In genomic region chr11:105164226-105164625, GRCh38 we compare ENCODE assay signal across 32 cellular contexts. TPM values are rescaled to one million over a fixed set of nuclear protein-coding genes. Genes with fewer than 3 reads are reported as not detected.
"Had no signal": no experiment of that assay in that cellular context is flagged by ENCODE, and none has a peak within 500 bp of the region (broad histone marks: within the 10 kb centered on the region; RNA-seq: fewer than 3 reads in every experiment).

No MANE protein-coding gene starts in this region.

- H3K4me1 ChIP-seq: left ventricle myocardium inferior, pancreas, prostate gland, spleen, tibial nerve, uterus had no signal

- H3K4me2 ChIP-seq: hepatocyte had no signal

- H3K9me3 Mint-ChIP-seq: naive thymus-derived CD4-positive, alpha-beta T cell; stimulated activated memory B cell treated with anti-CD40 and anti-IgM and Interleukin-4, amounts not matched to agents 10 μg/mL and 1 μg/mL and 100 μg/mL, for 72 hours; stimulated activated naive CD8-positive, alpha-beta T cell treated with anti-CD3 and anti-CD28 coated beads, Interleukin-15, amount 100 ng/mL, for 72 hours had no signal

- ATAC-seq: mucosa of descending colon; naive thymus-derived CD4-positive, alpha-beta T cell; natural killer cell treated with Interleukin-12 subunit alpha and Interleukin-12 subunit beta and Interleukin-15 and Interleukin-18, amount 100 ng/mL, for 72 hours; pancreas; right cardiac atrium; sciatic nerve; stimulated activated memory B cell treated with anti-CD40 and anti-IgM and Interleukin-4, amounts not matched to agents 10 μg/mL and 1 μg/mL and 100 μg/mL, for 72 hours; stimulated activated naive CD8-positive, alpha-beta T cell treated with anti-CD3 and anti-CD28 coated beads, Interleukin-15, amount 100 ng/mL, for 72 hours had no signal

- H3K27ac ChIP-seq: hepatocyte, left ventricle myocardium inferior, pancreas, prostate gland, spleen, tibial nerve, uterus had no signal

- H3K27me3 Mint-ChIP-seq: naive thymus-derived CD4-positive, alpha-beta T cell; natural killer cell treated with Interleukin-12 subunit alpha and Interleukin-12 subunit beta and Interleukin-15 and Interleukin-18, amount 100 ng/mL, for 72 hours; stimulated activated memory B cell treated with anti-CD40 and anti-IgM and Interleukin-4, amounts not matched to agents 10 μg/mL and 1 μg/mL and 100 μg/mL, for 72 hours; stimulated activated naive CD8-positive, alpha-beta T cell treated with anti-CD3 and anti-CD28 coated beads, Interleukin-15, amount 100 ng/mL, for 72 hours; type B pancreatic cell had no signal

- FAIRE-seq: pancreas, small intestine had no signal

- H3K4me3 Mint-ChIP-seq: naive thymus-derived CD4-positive, alpha-beta T cell; natural killer cell treated with Interleukin-12 subunit alpha and Interleukin-12 subunit beta and Interleukin-15 and Interleukin-18, amount 100 ng/mL, for 72 hours; neural crest cell; stimulated activated memory B cell treated with anti-CD40 and anti-IgM and Interleukin-4, amounts not matched to agents 10 μg/mL and 1 μg/mL and 100 μg/mL, for 72 hours; stimulated activated naive CD8-positive, alpha-beta T cell treated with anti-CD3 and anti-CD28 coated beads, Interleukin-15, amount 100 ng/mL, for 72 hours; type B pancreatic cell had no signal

- DNase-seq: islet precursor cell; left ventricle myocardium inferior; midbrain; mucosa of descending colon; naive thymus-derived CD4-positive, alpha-beta T cell; nucleus accumbens; pancreas; posterior cingulate gyrus; retina; right cardiac atrium; small intestine; spleen; stimulated activated CD4-positive, alpha-beta T cell treated with anti-CD3 and anti-CD28 coated beads, Interleukin-4, amount 100 ng/mL, for 24 hours; stimulated activated naive CD4-positive, alpha-beta T cell treated with Interleukin-2 at 50 U/mL for 16 hours; stimulated activated naive CD8-positive, alpha-beta T cell treated with anti-CD3 and anti-CD28 coated beads, Interleukin-15, amount 100 ng/mL, for 72 hours; substantia nigra; uterus had no signal

- H3K36me3 Mint-ChIP-seq: naive thymus-derived CD4-positive, alpha-beta T cell; natural killer cell treated with Interleukin-12 subunit alpha and Interleukin-12 subunit beta and Interleukin-15 and Interleukin-18, amount 100 ng/mL, for 72 hours; stimulated activated memory B cell treated with anti-CD40 and anti-IgM and Interleukin-4, amounts not matched to agents 10 μg/mL and 1 μg/mL and 100 μg/mL, for 72 hours; type B pancreatic cell had no signal

- H3K27ac Mint-ChIP-seq: naive thymus-derived CD4-positive, alpha-beta T cell; natural killer cell treated with Interleukin-12 subunit alpha and Interleukin-12 subunit beta and Interleukin-15 and Interleukin-18, amount 100 ng/mL, for 72 hours; stimulated activated memory B cell treated with anti-CD40 and anti-IgM and Interleukin-4, amounts not matched to agents 10 μg/mL and 1 μg/mL and 100 μg/mL, for 72 hours; type B pancreatic cell had no signal

- H3K4me1 Mint-ChIP-seq: naive thymus-derived CD4-positive, alpha-beta T cell; neural crest cell; stimulated activated memory B cell treated with anti-CD40 and anti-IgM and Interleukin-4, amounts not matched to agents 10 μg/mL and 1 μg/mL and 100 μg/mL, for 72 hours; stimulated activated naive CD8-positive, alpha-beta T cell treated with anti-CD3 and anti-CD28 coated beads, Interleukin-15, amount 100 ng/mL, for 72 hours had no signal

- H3K9me3 ChIP-seq: left ventricle myocardium inferior, mucosa of descending colon, pancreas, prostate gland, spleen, tibial nerve, uterus had no signal

- H3K4me3 ChIP-seq: hepatocyte, left ventricle myocardium inferior, lung, mucosa of descending colon, pancreas, prostate gland, spleen, tibial nerve, uterus had no signal

RNA-seq across cellular contexts. Expression of gene CARD18, which starts 24.7 kb away (rescaled TPM):
- total RNA-seq: hepatocyte; kidney epithelial cell; lung; mesenteric fat pad; mucosa of descending colon; myocyte; naive thymus-derived CD4-positive, alpha-beta T cell; natural killer cell treated with Interleukin-12 subunit alpha and Interleukin-12 subunit beta and Interleukin-15 and Interleukin-18, amount 100 ng/mL, for 72 hours; neural crest cell; osteoblast; pancreas; prostate gland; right cardiac atrium; sciatic nerve; spleen; temporal lobe; tibial nerve; ureter; uterus had no signal
- polyA plus RNA-seq: hepatocyte; lung; naive thymus-derived CD4-positive, alpha-beta T cell; right cardiac atrium; small intestine; spleen had no signal
